Comparison of ENCODE assay signal across 15 cellular contexts in the genomic region with DNA sequence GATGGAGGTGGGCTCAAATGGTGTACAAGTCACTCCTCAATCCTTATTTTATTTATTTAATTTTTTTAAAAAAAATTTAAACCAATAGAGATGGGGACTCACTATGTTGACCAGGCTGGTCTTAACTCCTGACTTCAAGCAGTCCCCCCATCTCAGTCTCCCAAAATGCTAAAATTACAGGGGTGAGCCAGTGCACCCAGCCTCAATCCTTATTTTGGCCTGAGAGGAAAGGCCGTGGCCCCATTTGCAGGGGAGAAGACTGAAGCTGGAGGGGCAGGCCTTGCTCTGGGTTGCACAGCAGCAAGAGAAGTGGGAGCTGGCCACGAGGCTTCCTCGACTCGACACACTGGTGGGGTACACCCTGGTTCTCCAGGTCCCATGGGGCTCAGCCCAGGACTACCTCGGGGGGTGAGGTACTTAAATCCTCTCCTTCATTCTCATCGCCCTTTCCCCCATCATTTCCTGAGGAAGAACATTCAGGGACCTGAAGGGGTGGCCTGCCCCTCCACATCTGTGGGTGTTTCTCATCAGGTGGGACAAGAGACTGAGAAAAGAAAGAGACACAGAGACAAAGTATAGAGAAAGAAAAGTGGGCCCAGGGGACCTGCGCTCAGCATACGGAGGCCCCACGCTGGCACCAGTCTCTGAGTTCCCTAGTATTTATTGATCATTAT. TPM values are rescaled to one million over a fixed set of nuclear protein-coding genes. Genes with fewer than 3 reads are reported as not detected.
DNase-seq lines count a peak whose midpoint lies in the region; ATAC-seq, FAIRE-seq and TF ChIP-seq lines count a peak whose summit lies in the region.
"Not testable (repeated sequence)": the region's sequence is repeated elsewhere in the genome, so short reads cannot be mapped to it uniquely, and the experiment has no call there.
"Had no signal": no experiment of that assay in that cellular context is flagged by ENCODE, and none has a peak within 500 bp of the region (broad histone marks: within the 10 kb centered on the region; RNA-seq: fewer than 3 reads in every experiment).

No MANE protein-coding gene starts in this region.

- TF ChIP-seq CTCF in DOHH2 (IDR thresholded peaks at IDR 0.05; ENCODE audit: low read depth, low read length, poor library complexity, severe bottlenecking); K562 (IDR thresholded peaks at IDR 0.05 in 2 of 3, conservative IDR thresholded peaks at IDR 0.05 in 1 of 3; ENCODE audit: insufficient read depth in 2 of 3, low read depth in 1 of 3, low read length in 3 of 3); kidney (IDR thresholded peaks at IDR 0.05; ENCODE audit: borderline replicate concordance, extremely low read depth, insufficient read depth); osteocyte (IDR thresholded peaks at IDR 0.05): not testable (repeated sequence)

- not testable (repeated sequence) for H3K79me2 ChIP-seq in DOHH2 (ENCODE audit: control insufficient read depth, low read length); K562 (ENCODE audit: control insufficient read depth, insufficient read depth, low read length)

- TF ChIP-seq RAD21 in K562 (CRISPR knock-in tag; conservative IDR thresholded peaks at IDR 0.05 in 1 of 2, IDR thresholded peaks at IDR 0.05 in 1 of 2), result not testable (repeated sequence)

- H3K4me1 ChIP-seq in DOHH2 (ENCODE audit: control insufficient read depth, low read length) (peaks cover 31% of the 10 kb centered on the region), K562 (replicated peaks in 1 of 2; ENCODE audit: control insufficient read depth in 2 of 2, insufficient read depth in 2 of 2, low read length in 2 of 2) (peaks cover 0 to 29% of the 10 kb centered on the region in 2 experiments; a peak in 3 of 5 replicates)
- not testable (repeated sequence) for H3K4me1 ChIP-seq in kidney (ENCODE audit: control insufficient read depth in 1 of 2, insufficient read depth in 1 of 2, low read depth in 1 of 2, low read length in 2 of 2)

- H3K27me3 ChIP-seq in DOHH2 (ENCODE audit: control insufficient read depth, low read length), result not testable (repeated sequence)
- H3K27me3 ChIP-seq in K562 (ENCODE audit: control insufficient read depth in 2 of 2, insufficient read depth in 2 of 2, low read length in 2 of 2), result peaks cover 9 to 37% of the 10 kb centered on the region in 2 experiments; a peak in 4 of 5 replicates

- TF ChIP-seq EP300 in K562 (IDR thresholded peaks at IDR 0.05; ENCODE audit: low read length), result not testable (repeated sequence)

- H3F3A ChIP-seq in DOHH2 (ENCODE audit: control insufficient read depth, insufficient read depth), result not testable (repeated sequence)

- H3K36me3 Mint-ChIP-seq in osteocyte (ENCODE audit: unreplicated experiment); stimulated activated effector memory CD8-positive, alpha-beta T cell treated with anti-CD3 and anti-CD28 coated beads, Interleukin-12 subunit alpha, Interleukin-12 subunit beta, amount 100 ng/mL, for 72 hours: not testable (repeated sequence)

- H4K20me1 ChIP-seq in DOHH2 (ENCODE audit: control insufficient read depth, insufficient read depth, low read depth, low read length); K562 (replicated peaks; ENCODE audit: control insufficient read depth, insufficient read depth, low read length): not testable (repeated sequence)

- not testable (repeated sequence) for H3K9me1 ChIP-seq in K562 (ENCODE audit: control insufficient read depth, insufficient read depth, low read length)

- H3K9me3 Mint-ChIP-seq in osteocyte (ENCODE audit: unreplicated experiment); stimulated activated effector memory CD8-positive, alpha-beta T cell treated with anti-CD3 and anti-CD28 coated beads, Interleukin-12 subunit alpha, Interleukin-12 subunit beta, amount 100 ng/mL, for 72 hours: not testable (repeated sequence)

- BruUV-seq in K562 (replicated peaks; lab: Mats Ljungman, UMichigan), result not testable (repeated sequence)

- H2AFZ ChIP-seq in K562 (ENCODE audit: low read depth, low read length), result not testable (repeated sequence)

- POLR2A ChIA-PET in K562 (lab: Yijun Ruan, JAX), result interaction anchor here (0.6 kb wide), 1 partner anchor 14 kb away, joined by 3 read pairs; no protein-coding TSS in a partner anchor

- peak overlapping the region in 1 of 2 experiments; percentile 77; a peak in 1 of 4 replicates for H3K9ac ChIP-seq in K562 (ENCODE audit: insufficient read depth in 1 of 2, low read depth in 2 of 2, low read length in 2 of 2)
- not testable (repeated sequence) for H3K9ac ChIP-seq in kidney (ENCODE audit: low read length in 2 of 2)

- in situ Hi-C loops in K562 (cut with MboI), result loop anchor here (5.0 kb wide), 2 partner anchors 1333 to 1442 kb away; a partner anchor contains a TSS

- intact Hi-C loops in K562 (cut with micrococcal nuclease), result loop anchor here (5.0 kb wide), 1 partner anchor 43 kb away; no protein-coding TSS in a partner anchor
- intact Hi-C loops in kidney (cut with DNase I), result not testable (repeated sequence)

- not testable (repeated sequence) for H3K9me2 ChIP-seq in DOHH2 (replicated peaks; ENCODE audit: control insufficient read depth, low read length)

- H3K4me1 Mint-ChIP-seq in osteocyte (ENCODE audit: unreplicated experiment); stimulated activated effector memory CD8-positive, alpha-beta T cell treated with anti-CD3 and anti-CD28 coated beads, Interleukin-12 subunit alpha, Interleukin-12 subunit beta, amount 100 ng/mL, for 72 hours: not testable (repeated sequence)

- 0 out of 2 replicates have a peak overlapping the region, but pooled peaks have one; percentile 3 for H3K27ac ChIP-seq in DOHH2 (ENCODE audit: low read depth, low read length)
- not testable (repeated sequence) for H3K27ac ChIP-seq in K562 (ENCODE audit: extremely low read depth, low read depth, low read length); kidney (ENCODE audit: low read depth in 2 of 2, low read length in 2 of 2)

- H3K9me3 ChIP-seq in DOHH2 (ENCODE audit: control insufficient read depth, insufficient read depth, low read length); K562 (replicated peaks; ENCODE audit: control insufficient read depth, insufficient read depth, low read depth, low read length); kidney (ENCODE audit: control insufficient read depth in 1 of 2, low read length in 2 of 2): not testable (repeated sequence)

- not testable (repeated sequence) for H3K4me2 ChIP-seq in DOHH2 (ENCODE audit: low read length); K562 (ENCODE audit: insufficient read depth, low read length)

- 14% methylated on average over 7 of the region's 9 CpGs for WGBS in K562 (ENCODE audit: insufficient coverage, low coverage, missing lambda C conversion rate)

- H3K36me3 ChIP-seq in DOHH2 (ENCODE audit: control insufficient read depth, low read length); K562 (ENCODE audit: control insufficient read depth, insufficient read depth, low read length); kidney (ENCODE audit: control insufficient read depth in 1 of 2, insufficient read depth in 2 of 2, low read length in 2 of 2): not testable (repeated sequence)

- not testable (repeated sequence) for H3K27me3 Mint-ChIP-seq in osteocyte (ENCODE audit: unreplicated experiment)

- not testable (repeated sequence) for H3K4me3 Mint-ChIP-seq in osteocyte (ENCODE audit: unreplicated experiment); stimulated activated effector memory CD8-positive, alpha-beta T cell treated with anti-CD3 and anti-CD28 coated beads, Interleukin-12 subunit alpha, Interleukin-12 subunit beta, amount 100 ng/mL, for 72 hours

- FAIRE-seq in K562 (lab: Jason Lieb, UNC); kidney (lab: Jason Lieb, UNC): not testable (repeated sequence)

- H3K4me3 ChIP-seq in DOHH2 (ENCODE audit: low read length); K562; kidney (ENCODE audit: low read length in 2 of 2): not testable (repeated sequence)

- H3K27ac Mint-ChIP-seq in osteocyte (ENCODE audit: unreplicated experiment), result not testable (repeated sequence)
- H3K27ac Mint-ChIP-seq in stimulated activated effector memory CD8-positive, alpha-beta T cell treated with anti-CD3 and anti-CD28 coated beads, Interleukin-12 subunit alpha, Interleukin-12 subunit beta, amount 100 ng/mL, for 72 hours, result peak overlapping the region; percentile 56

- TF ChIP-seq POLR2A in K562 (conservative IDR thresholded peaks at IDR 0.05), result not testable (repeated sequence)

- not testable (repeated sequence) for DNase-seq in K562 (ENCODE audit: extremely low read depth in 1 of 4, low spot score in 3 of 4); stimulated activated effector memory CD8-positive, alpha-beta T cell treated with anti-CD3 and anti-CD28 coated beads, Interleukin-12 subunit alpha, Interleukin-12 subunit beta, amount 100 ng/mL, for 72 hours (ENCODE audit: low spot score in 2 of 2)
- DNase-seq in kidney, result peak; percentile 51
- peak; percentile 49 for DNase-seq in osteocyte (ENCODE audit: extremely low spot score, unreplicated experiment)

- CTCF ChIA-PET in K562 (lab: Yijun Ruan, JAX; ENCODE audit: low intra/inter-chr PET ratio), result not testable (repeated sequence)

- not testable (repeated sequence) for ATAC-seq in K562; stimulated activated effector memory CD8-positive, alpha-beta T cell treated with anti-CD3 and anti-CD28 coated beads, Interleukin-12 subunit alpha, Interleukin-12 subunit beta, amount 100 ng/mL, for 72 hours

RNA-seq across cellular contexts. Expression of a gene that starts 4.6 kb away (rescaled TPM):
- not detected in 2 replicates for total RNA-seq in K562 (2011; cell fraction: chromatin; rRNA removed; ENCODE audit: low replicate concordance)
- total RNA-seq in K562 (2011; cell fraction: nucleolus; rRNA removed), result not detected in 2 replicates
- not detected in 2 replicates for total RNA-seq in K562 (2011; cell fraction: nucleoplasm; rRNA removed)
- total RNA-seq in K562 (2014; rRNA removed) (not detected in 2 replicates), K562 (2014; rRNA removed; fragmentation: Illumina TruSeq; extraction: Trizol) (not detected in 2 replicates), K562 (2015; rRNA removed; fragmentation: Illumina TruSeq; extraction: Trizol) (not detected in 2 replicates), K562 (2021) (not detected in 2 replicates), kidney (0.76 TPM), osteocyte (not detected in 2 replicates)
- polyA plus RNA-seq in K562 (2011; rRNA removed) (not detected in 2 replicates), K562 (2014; fragmentation: Illumina TruSeq; extraction: Trizol) (not detected in 2 replicates), K562 (2014; fragmentation: Nextera tagmentation; extraction: Ambion mirVana) (not detected), K562 (2014; rRNA removed) (not detected in 2 replicates), kidney (ENCODE audit: insufficient read depth, low read depth, low replicate concordance) (not detected)
- not detected in 2 replicates for polyA plus RNA-seq in K562 (2011; cell fraction: cytosol; rRNA removed)
- not detected in 2 replicates for polyA plus RNA-seq in K562 (2011; cell fraction: nucleus; rRNA removed)
- not detected in 2 replicates for polyA plus RNA-seq in K562 (2012)
- polyA minus RNA-seq in K562 (2011; rRNA and poly(A)+ RNA removed), result not detected in 2 replicates
- not detected in 2 replicates for polyA minus RNA-seq in K562 (2011; cell fraction: cytosol; rRNA and poly(A)+ RNA removed)
- polyA minus RNA-seq in K562 (2011; cell fraction: nucleus; rRNA and poly(A)+ RNA removed), result not detected in 2 replicates
- total RNA-seq: A673; Calu3; CD4-positive, alpha-beta memory T cell; CD4-positive, CD25-positive, alpha-beta regulatory T cell; CD8-positive, alpha-beta memory T cell; Daoy; G401; GM12878 had no signal
- polyA plus RNA-seq: AG04450; CD14-positive monocyte; CD4-positive, alpha-beta memory T cell; CD8-positive, alpha-beta memory T cell; GM12878 had no signal
